Comparison of ENCODE assay signal across 31 cellular contexts in the genomic region with DNA sequence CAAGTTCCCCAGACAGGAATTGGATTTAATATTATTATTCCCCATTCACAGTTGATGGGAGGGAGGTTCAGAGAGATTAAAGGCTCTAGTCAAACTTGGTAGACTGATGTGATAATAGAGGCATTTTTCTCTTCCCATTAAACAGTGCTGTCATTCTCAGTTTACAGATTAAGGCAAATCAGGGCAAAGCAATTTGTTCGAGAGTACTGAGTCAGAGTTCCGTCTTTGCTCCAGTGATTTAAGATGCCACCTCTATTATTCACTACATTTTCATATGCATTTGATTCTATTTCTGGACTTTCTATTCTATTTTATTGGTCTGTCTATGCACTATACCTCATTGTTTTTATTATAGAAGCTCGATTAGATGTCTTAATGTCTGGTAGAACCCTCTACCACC.
"Had no signal": no experiment of that assay in that cellular context is flagged by ENCODE, and none has a peak within 500 bp of the region (broad histone marks: within the 10 kb centered on the region; RNA-seq: fewer than 3 reads in every experiment).

No MANE protein-coding gene starts in this region.

- H3K79me2 ChIP-seq: parathyroid adenoma had no signal

- H3K4me1 Mint-ChIP-seq: naive B cell; neural crest cell; stimulated activated naive B cell treated with anti-CD40 and anti-IgM and Interleukin-4, amounts not matched to agents 10 μg/mL and 1 μg/mL and 100 μg/mL, for 72 hours had no signal

- H3K9ac ChIP-seq: parathyroid adenoma had no signal

- DNase-seq: colonic mucosa; effector CD8-positive, alpha-beta T cell; endodermal cell; foreskin fibroblast; gastrocnemius medialis; head of caudate nucleus; left cardiac atrium; left lung; mesenchymal stem cell; mucosa of descending colon; naive B cell; spleen; stimulated activated CD4-positive, alpha-beta T cell treated with anti-CD3 and anti-CD28 coated beads, Interleukin-4, amount 100 ng/mL, for 4 hours; stimulated activated naive B cell treated with anti-CD40 and anti-IgM and Interleukin-4, amounts not matched to agents 10 μg/mL and 1 μg/mL and 100 μg/mL, for 72 hours; upper lobe of left lung had no signal

- H2AFZ ChIP-seq: parathyroid adenoma had no signal

- H3K4me1 ChIP-seq: colonic mucosa, gastrocnemius medialis, left lung, parathyroid adenoma, right atrium auricular region, spleen, tibial nerve, upper lobe of left lung had no signal

- H3K27me3 Mint-ChIP-seq: dendritic cell treated with granulocyte-macrophage colony-stimulating factor and Interleukin-4, amounts not matched to agents 40 ng/mL and 50 ng/mL, for 4 days; progenitor cell of endocrine pancreas had no signal

- H3K27me3 ChIP-seq: colonic mucosa, gastrocnemius medialis, right atrium auricular region, tibial nerve, upper lobe of left lung had no signal

- H3K27ac Mint-ChIP-seq: dendritic cell treated with granulocyte-macrophage colony-stimulating factor and Interleukin-4, amounts not matched to agents 40 ng/mL and 50 ng/mL, for 4 days; endodermal cell; mesothelial cell of epicardium; natural killer cell treated with Interleukin-12 subunit alpha and Interleukin-12 subunit beta and Interleukin-15 and Interleukin-18, amount 100 ng/mL, for 72 hours; stimulated activated naive B cell treated with anti-CD40 and anti-IgM and Interleukin-4, amounts not matched to agents 10 μg/mL and 1 μg/mL and 100 μg/mL, for 72 hours; stimulated activated naive CD8-positive, alpha-beta T cell treated with anti-CD3 and anti-CD28 coated beads, Interleukin-15, Interleukin-2, amounts not matched to agents 100 ng/mL and 50 ng/mL, for 24 hours had no signal

- H3K36me3 ChIP-seq: colonic mucosa, gastrocnemius medialis, left lung, right atrium auricular region, spleen, thoracic aorta, tibial nerve, upper lobe of left lung had no signal

- H3K36me3 Mint-ChIP-seq: mesothelial cell of epicardium; naive B cell; natural killer cell treated with Interleukin-12 subunit alpha and Interleukin-12 subunit beta and Interleukin-15 and Interleukin-18, amount 100 ng/mL, for 72 hours; stimulated activated naive B cell treated with anti-CD40 and anti-IgM and Interleukin-4, amounts not matched to agents 10 μg/mL and 1 μg/mL and 100 μg/mL, for 72 hours had no signal

- H3K4me3 Mint-ChIP-seq: dendritic cell treated with granulocyte-macrophage colony-stimulating factor and Interleukin-4, amounts not matched to agents 40 ng/mL and 50 ng/mL, for 4 days; endodermal cell; mesothelial cell of epicardium; naive B cell; natural killer cell treated with Interleukin-12 subunit alpha and Interleukin-12 subunit beta and Interleukin-15 and Interleukin-18, amount 100 ng/mL, for 72 hours; neural crest cell; stimulated activated naive B cell treated with anti-CD40 and anti-IgM and Interleukin-4, amounts not matched to agents 10 μg/mL and 1 μg/mL and 100 μg/mL, for 72 hours; stimulated activated naive CD8-positive, alpha-beta T cell treated with anti-CD3 and anti-CD28 coated beads, Interleukin-15, Interleukin-2, amounts not matched to agents 100 ng/mL and 50 ng/mL, for 24 hours had no signal

- H3K9me3 ChIP-seq: colonic mucosa, gastrocnemius medialis, right atrium auricular region, thoracic aorta, tibial nerve, upper lobe of left lung had no signal

- ATAC-seq: esophagus mucosa; gastrocnemius medialis; left cardiac atrium; left lung; mucosa of descending colon; natural killer cell treated with Interleukin-12 subunit alpha and Interleukin-12 subunit beta and Interleukin-15 and Interleukin-18, amount 100 ng/mL, for 72 hours; sciatic nerve; stimulated activated naive B cell treated with anti-CD40 and anti-IgM and Interleukin-4, amounts not matched to agents 10 μg/mL and 1 μg/mL and 100 μg/mL, for 72 hours had no signal

- H3K9me3 Mint-ChIP-seq: dendritic cell treated with granulocyte-macrophage colony-stimulating factor and Interleukin-4, amounts not matched to agents 40 ng/mL and 50 ng/mL, for 4 days; natural killer cell treated with Interleukin-12 subunit alpha and Interleukin-12 subunit beta and Interleukin-15 and Interleukin-18, amount 100 ng/mL, for 72 hours; neural crest cell; stimulated activated naive B cell treated with anti-CD40 and anti-IgM and Interleukin-4, amounts not matched to agents 10 μg/mL and 1 μg/mL and 100 μg/mL, for 72 hours; stimulated activated naive CD8-positive, alpha-beta T cell treated with anti-CD3 and anti-CD28 coated beads, Interleukin-15, Interleukin-2, amounts not matched to agents 100 ng/mL and 50 ng/mL, for 24 hours had no signal

- H3K4me3 ChIP-seq: colonic mucosa, gastrocnemius medialis, left lung, mucosa of descending colon, right atrium auricular region, skin epidermis, spleen, thoracic aorta, tibial nerve, upper lobe of left lung had no signal

- H3K27ac ChIP-seq: colonic mucosa, epithelial cell of prostate, gastrocnemius medialis, left lung, parathyroid adenoma, right atrium auricular region, skin epidermis, spleen, thoracic aorta, tibial nerve, upper lobe of left lung had no signal

- FAIRE-seq: keratinocyte, urothelium cell line had no signal
